ENCODE assay signal across 8 cellular contexts in the genomic region with DNA sequence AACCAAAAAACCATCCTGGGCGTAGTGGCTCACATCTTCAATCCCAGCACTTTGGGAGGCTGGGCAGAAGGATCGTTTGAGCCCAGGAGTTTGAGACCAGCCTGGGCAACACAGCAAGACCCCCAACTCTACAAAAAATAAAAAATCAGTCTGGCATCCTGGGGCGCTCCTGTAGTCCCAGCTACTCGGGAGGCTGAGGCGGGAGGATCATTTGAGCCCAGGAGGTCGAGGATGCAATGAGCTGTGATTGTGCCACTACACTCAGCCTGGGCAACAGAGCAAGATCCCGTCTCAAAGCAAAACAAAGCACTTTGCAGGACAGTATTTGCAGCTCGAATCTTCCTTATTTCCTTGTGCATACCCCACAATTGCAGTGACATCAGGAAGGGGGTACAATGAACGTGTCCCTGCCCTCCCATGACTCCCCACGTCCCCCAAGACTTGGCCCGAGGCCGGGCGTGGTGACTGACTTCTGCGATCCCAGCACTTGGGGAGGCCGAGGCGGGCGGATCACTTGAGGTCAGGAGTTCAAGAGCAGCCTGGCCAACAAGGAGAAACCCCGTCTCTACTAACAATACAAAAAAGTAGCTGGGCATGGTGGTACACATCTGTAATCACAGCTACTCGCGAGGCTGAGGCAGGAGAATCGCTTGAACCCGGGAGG. TPM values are rescaled to one million over a fixed set of nuclear protein-coding genes. Genes with fewer than 3 reads are reported as not detected.
DNase-seq lines count a peak whose midpoint lies in the region; ATAC-seq and TF ChIP-seq lines count a peak whose summit lies in the region.

No MANE protein-coding gene starts in this region.

- intact Hi-C loops in esophagus muscularis mucosa (cut with DNase I): no loop called here

- H3K9me3 Mint-ChIP-seq in CD8-positive, alpha-beta memory T cell: no peaks in the 10 kb centered on the region

- no peaks in the 10 kb centered on the region for H3K27me3 ChIP-seq in CD8-positive, alpha-beta memory T cell (ENCODE audit: insufficient read depth, low read length, poor library complexity, severe bottlenecking)
- H3K27me3 ChIP-seq in Peyer's patch (no peaks in the 10 kb centered on the region), esophagus muscularis mucosa (no peaks in the 10 kb centered on the region), parathyroid adenoma (ENCODE audit: control insufficient read depth, insufficient read depth, low read length) (no peaks in the 10 kb centered on the region)

- H3K27ac Mint-ChIP-seq in CD8-positive, alpha-beta memory T cell: peak overlapping the region in 7 of 8 donors; percentile 87 to 99 (median 94)

- no peaks in the 10 kb centered on the region for H3K27me3 Mint-ChIP-seq in CD8-positive, alpha-beta memory T cell

- POLR2A ChIA-PET in CD8-positive, alpha-beta memory T cell (lab: Charles Lee): interaction anchor here (1.4 kb wide), 1 partner anchor 53 kb away, joined by 6 read pairs; the partner anchor contains the start of gene DNAJB1

- CTCF ChIA-PET in CD8-positive, alpha-beta memory T cell (lab: Charles Lee): interaction anchor here (0.9 to 6.3 kb wide), 7 partner anchors 9 to 115 kb away, joined by 3 to 76 read pairs (median 18); partner anchors contain the start of gene DNAJB1

- H3K9me3 ChIP-seq in CD8-positive, alpha-beta memory T cell (ENCODE audit: low read length): no peaks in the 10 kb centered on the region
- H3K9me3 ChIP-seq in Peyer's patch: no peaks in the 10 kb centered on the region
- H3K9me3 ChIP-seq in esophagus muscularis mucosa: no peaks in the 10 kb centered on the region
- no peaks in the 10 kb centered on the region for H3K9me3 ChIP-seq in parathyroid adenoma (ENCODE audit: control insufficient read depth, low read length)

- DNase-seq in CD8-positive, alpha-beta memory T cell: no peak
- no peak for DNase-seq in Peyer's patch
- DNase-seq in esophagus muscularis mucosa (ENCODE audit: extremely low spot score): no peak
- no peak for DNase-seq in DMS114 treated with DMSO at 0.1 percent for 48 hours (lab: John Stamatoyannopoulos, UW; ENCODE audit: unreplicated experiment)
- DNase-seq in GF-D8 (lab: John Stamatoyannopoulos, UW): no peak
- no peak for DNase-seq in 8988T

- H3K36me3 ChIP-seq in CD8-positive, alpha-beta memory T cell (ENCODE audit: insufficient read depth, low read length): peaks cover 6% of the 10 kb centered on the region
- H3K36me3 ChIP-seq in Peyer's patch: peaks cover 0 to 11% (median 0%) of the 10 kb centered on the region in 3 donors
- H3K36me3 ChIP-seq in esophagus muscularis mucosa: peaks cover 0 to 28% (median 24%) of the 10 kb centered on the region in 4 donors
- no peaks in the 10 kb centered on the region for H3K36me3 ChIP-seq in parathyroid adenoma (ENCODE audit: control insufficient read depth, insufficient read depth, low read length)

- H3K27ac ChIP-seq in CD8-positive, alpha-beta memory T cell (ENCODE audit: low read depth, low read length): peak overlapping the region; percentile 79
- H3K27ac ChIP-seq in Peyer's patch: peak overlapping the region in 2 of 4 donors; percentile 76 to 91
- H3K27ac ChIP-seq in esophagus muscularis mucosa (replicated peaks in 1 of 4): peak overlapping the region; percentile 72 to 88 (median 83)
- H3K27ac ChIP-seq in parathyroid adenoma: peak overlapping the region; percentile 91

- TF ChIP-seq CTCF in Peyer's patch (IDR thresholded peaks at IDR 0.05) (no peak), esophagus muscularis mucosa (IDR thresholded peaks at IDR 0.05) (no peak), parathyroid adenoma (IDR thresholded peaks at IDR 0.05) (no peak)

- peaks cover 23% of the 10 kb centered on the region for H3K79me2 ChIP-seq in parathyroid adenoma

- peak overlapping the region; percentile 100 for H3K4me3 ChIP-seq in CD8-positive, alpha-beta memory T cell (ENCODE audit: low read length)
- H3K4me3 ChIP-seq in Peyer's patch: peak overlapping the region; percentile 64 to 96 (median 80)
- H3K4me3 ChIP-seq in esophagus muscularis mucosa: peak overlapping the region; percentile 86 to 99 (median 94)
- H3K4me3 ChIP-seq in parathyroid adenoma (ENCODE audit: low read depth, low read length): peak overlapping the region; percentile 100

- peaks cover 0 to 29% (median 0%) of the 10 kb centered on the region in 3 donors for H3K36me3 Mint-ChIP-seq in CD8-positive, alpha-beta memory T cell

- peak overlapping the region; percentile 98 for H3K4me2 ChIP-seq in parathyroid adenoma (ENCODE audit: low read length)

- WGBS in esophagus muscularis mucosa: 46% methylated on average over 21 of the region's 22 CpGs

- peak overlapping the region; percentile 78 for H3K9ac ChIP-seq in parathyroid adenoma

- no peak for ATAC-seq in GM21515 (IDR thresholded peaks at IDR 0.05; ENCODE audit: unreplicated experiment)

- peaks cover 42 to 61% (median 46%) of the 10 kb centered on the region in 3 donors for H3K4me1 Mint-ChIP-seq in CD8-positive, alpha-beta memory T cell

- TF ChIP-seq EP300 in esophagus muscularis mucosa (IDR thresholded peaks at IDR 0.05): no peak

- peak overlapping the region; percentile 94 for H2AFZ ChIP-seq in parathyroid adenoma

- TF ChIP-seq POLR2A in Peyer's patch (IDR thresholded peaks at IDR 0.05) (no peak), esophagus muscularis mucosa (IDR thresholded peaks at IDR 0.05; ENCODE audit: low read depth) (no peak)

- peaks cover 26% of the 10 kb centered on the region for H3K4me1 ChIP-seq in CD8-positive, alpha-beta memory T cell (ENCODE audit: insufficient read depth, low read length)
- H3K4me1 ChIP-seq in Peyer's patch (peaks cover 0 to 31% (median 14%) of the 10 kb centered on the region in 4 donors), esophagus muscularis mucosa (peaks cover 22 to 51% (median 39%) of the 10 kb centered on the region in 4 donors), parathyroid adenoma (peaks cover 9% of the 10 kb centered on the region)

- peak overlapping the region; percentile 94 to 98 (median 95) for H3K4me3 Mint-ChIP-seq in CD8-positive, alpha-beta memory T cell

RNA-seq across cellular contexts. Expression of gene NDUFB7, which starts 0.9 kb away (rescaled TPM):
- 100 to 1,000 TPM; 123 to 126 TPM for total RNA-seq in CD8-positive, alpha-beta memory T cell
- 235 TPM for polyA plus RNA-seq in CD8-positive, alpha-beta memory T cell
- total RNA-seq in Peyer's patch (100 to 1,000 TPM; 275 to 432 (median 358) TPM), esophagus muscularis mucosa (100 to 1,000 TPM; 297 to 522 (median 319) TPM)

RNA-seq across cellular contexts. Expression of gene CLEC17A, which starts 11.9 kb away (rescaled TPM):
- 1 to 10 TPM in 1 of 2 experiments, under 1 TPM in 1; 0.72 to 1.5 TPM for total RNA-seq in CD8-positive, alpha-beta memory T cell
- not detected for polyA plus RNA-seq in CD8-positive, alpha-beta memory T cell
- total RNA-seq in Peyer's patch (10 to 100 TPM in 1 of 4 donors, 1 to 10 TPM in 1, not detected in 2; 1.3 to 12.4 TPM), esophagus muscularis mucosa (not detected)

RNA-seq across cellular contexts. Expression of gene TECR, which starts 41.6 kb away (rescaled TPM):
- total RNA-seq in CD8-positive, alpha-beta memory T cell: 100 to 1,000 TPM; 114 to 123 TPM
- polyA plus RNA-seq in CD8-positive, alpha-beta memory T cell: 268 TPM
- total RNA-seq in Peyer's patch: 100 to 1,000 TPM in 1 of 4 donors, 10 to 100 TPM in 3; 24.8 to 103 (median 78.7) TPM
- 10 to 100 TPM; 18.7 to 32.7 (median 25.7) TPM for total RNA-seq in esophagus muscularis mucosa

RNA-seq across cellular contexts. Expression of gene DNAJB1, which starts 52.8 kb away (rescaled TPM):
- 100 to 1,000 TPM in 1 of 2 experiments, 10 to 100 TPM in 1; 98.6 to 103 TPM for total RNA-seq in CD8-positive, alpha-beta memory T cell
- polyA plus RNA-seq in CD8-positive, alpha-beta memory T cell: 385 TPM
- total RNA-seq in Peyer's patch (10 to 100 TPM; 34.5 to 60.2 (median 54.1) TPM), esophagus muscularis mucosa (100 to 1,000 TPM in 1 of 4 donors, 10 to 100 TPM in 3; 50.3 to 102 (median 86.3) TPM)
